ENCODE assay signal across 11 cellular contexts in the genomic region with DNA sequence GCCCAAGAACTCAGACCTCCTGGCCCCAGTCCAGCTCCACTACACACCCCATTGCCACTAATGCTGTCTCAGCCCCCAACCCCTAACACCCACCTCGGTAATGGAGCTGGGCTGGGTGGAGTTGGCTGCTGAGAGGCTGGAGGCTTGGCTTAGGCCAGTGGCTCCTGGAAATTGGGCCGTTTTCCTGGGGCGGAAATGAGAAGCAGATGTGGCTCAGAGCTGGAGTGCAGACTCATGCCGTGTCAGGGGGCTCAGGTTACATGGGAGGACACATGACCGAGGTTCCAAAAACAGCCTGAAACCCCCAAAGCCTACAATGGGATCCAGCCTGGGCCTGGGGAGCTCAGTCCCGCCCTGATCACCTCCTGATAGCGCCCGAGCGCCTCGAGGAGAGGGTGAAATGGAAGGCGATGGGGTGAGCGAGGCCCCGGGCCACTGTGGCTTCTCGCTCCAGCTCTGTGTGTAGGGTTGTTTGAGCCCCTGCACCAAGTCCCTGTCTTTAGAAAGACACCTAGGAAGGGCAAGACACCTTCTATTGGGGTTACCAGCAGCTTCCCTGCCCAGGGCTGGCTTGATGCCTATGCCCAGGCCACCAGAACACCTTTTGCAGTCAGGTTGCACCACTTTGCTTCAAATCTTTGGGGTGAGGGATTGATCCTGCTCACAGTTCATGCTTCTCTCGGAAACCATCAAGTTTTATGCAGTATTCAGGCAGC.
DNase-seq lines count a peak whose midpoint lies in the region; ATAC-seq, FAIRE-seq and TF ChIP-seq lines count a peak whose summit lies in the region.
"Had no signal": no experiment of that assay in that cellular context is flagged by ENCODE, and none has a peak within 500 bp of the region (broad histone marks: within the 10 kb centered on the region; RNA-seq: fewer than 3 reads in every experiment).

No MANE protein-coding gene starts in this region.

- no peaks in the 10 kb centered on the region for H3K27me3 ChIP-seq in CD8-positive, alpha-beta memory T cell (ENCODE audit: insufficient read depth, low read length, poor library complexity, severe bottlenecking)
- H3K27me3 ChIP-seq in SK-N-SH (ENCODE audit: insufficient read depth) (no peaks in the 10 kb centered on the region), gastrocnemius medialis (no peaks in the 10 kb centered on the region)

- no peaks in the 10 kb centered on the region for H3K9me2 ChIP-seq in SK-N-SH

- no peaks in the 10 kb centered on the region for H4K20me1 ChIP-seq in SK-N-SH (ENCODE audit: insufficient read depth)

- H3F3A ChIP-seq in SK-N-SH (replicated peaks; ENCODE audit: insufficient read depth): peaks cover 47% of the 10 kb centered on the region

- TF ChIP-seq EP300 in SK-N-SH (IDR thresholded peaks at IDR 0.05; ENCODE audit: borderline replicate concordance in 1 of 2, low read depth in 1 of 2, low read length in 1 of 2): peak; percentile 47 to 98

- 64% methylated on average over 15 of the region's 15 CpGs for WGBS in SK-N-SH (ENCODE audit: low lambda C conversion rate)

- TF ChIP-seq RAD21 in SK-N-SH (IDR thresholded peaks at IDR 0.05; ENCODE audit: low read length): 0 out of 2 replicates have a peak, but pooled peaks have one; percentile 6

- H3K36me3 ChIP-seq in CD8-positive, alpha-beta memory T cell (ENCODE audit: insufficient read depth, low read length): no peaks in the 10 kb centered on the region
- H3K36me3 ChIP-seq in SK-N-SH (replicated peaks in 1 of 2; ENCODE audit: control insufficient read depth in 1 of 2, insufficient read depth in 2 of 2, low read length in 1 of 2) (no peaks in the 10 kb centered on the region), gastrocnemius medialis (no peaks in the 10 kb centered on the region)

- no peak overlapping the region for H3K4me3 ChIP-seq in CD8-positive, alpha-beta memory T cell (ENCODE audit: low read length)
- H3K4me3 ChIP-seq in SK-N-SH (ENCODE audit: low read depth in 2 of 2, low read length in 1 of 2) (no peak overlapping the region), gastrocnemius medialis (no peak overlapping the region)
- H3K4me3 ChIP-seq: lung had no signal

- intact Hi-C loops in Right ventricle myocardium superior (cut with DNase I): no loop called here
- intact Hi-C loops in gastrocnemius medialis (cut with DNase I; ENCODE audit: low total_unique reads): no loop called here

- H2AFZ ChIP-seq in SK-N-SH (ENCODE audit: low read depth): peak overlapping the region; percentile 71

- H3K9me3 Mint-ChIP-seq in CD8-positive, alpha-beta memory T cell: no peaks in the 10 kb centered on the region
- H3K9me3 Mint-ChIP-seq in T-helper 2 cell treated with Interferon-gamma antibody and Interleukin-4, amounts not matched to agents 5 μg/mL and 100 μg/mL, for 36 hours: no peaks in the 10 kb centered on the region

- H3K79me2 ChIP-seq in SK-N-SH (ENCODE audit: insufficient read depth): no peaks in the 10 kb centered on the region

- peak; percentile 77 for ATAC-seq in Right ventricle myocardium superior (ENCODE audit: poor library complexity)
- peak; percentile 41 to 71 for ATAC-seq in gastrocnemius medialis

- no peak overlapping the region for H3K27ac Mint-ChIP-seq in CD8-positive, alpha-beta memory T cell
- H3K27ac Mint-ChIP-seq in T-helper 2 cell treated with Interferon-gamma antibody and Interleukin-4, amounts not matched to agents 5 μg/mL and 100 μg/mL, for 36 hours: no peak overlapping the region

- H3K4me1 Mint-ChIP-seq in CD8-positive, alpha-beta memory T cell: peaks cover under 1 to 12% (median 9%) of the 10 kb centered on the region in 3 donors
- H3K4me1 Mint-ChIP-seq in T-helper 2 cell treated with Interferon-gamma antibody and Interleukin-4, amounts not matched to agents 5 μg/mL and 100 μg/mL, for 36 hours (ENCODE audit: low read depth): peaks cover 3% of the 10 kb centered on the region

- H3K9ac ChIP-seq in SK-N-SH: peak overlapping the region; percentile 51; the same call in 1 of the 2 replicates

- peak overlapping the region; percentile 62; the same call in 1 of the 2 replicates for H3K4me2 ChIP-seq in SK-N-SH

- FAIRE-seq in GM12891 (lab: Jason Lieb, UNC): no peak

- TF ChIP-seq CTCF in SK-N-SH (IDR thresholded peaks at IDR 0.05) (no peak), gastrocnemius medialis (IDR thresholded peaks at IDR 0.05 in 4 of 5, conservative IDR thresholded peaks at IDR 0.05 in 1 of 5) (no peak)

- in situ Hi-C loops in gastrocnemius medialis (cut with MboI; ENCODE audit: low sequenced_read_pairs in 4 of 4): no loop called here

- peaks cover 0 to 4% (median 0%) of the 10 kb centered on the region in 3 donors for H3K36me3 Mint-ChIP-seq in CD8-positive, alpha-beta memory T cell
- H3K36me3 Mint-ChIP-seq in T-helper 2 cell treated with Interferon-gamma antibody and Interleukin-4, amounts not matched to agents 5 μg/mL and 100 μg/mL, for 36 hours (ENCODE audit: low read depth): no peaks in the 10 kb centered on the region

- no peak overlapping the region for H3K4me3 Mint-ChIP-seq in CD8-positive, alpha-beta memory T cell
- no peak overlapping the region for H3K4me3 Mint-ChIP-seq in T-helper 2 cell treated with Interferon-gamma antibody and Interleukin-4, amounts not matched to agents 5 μg/mL and 100 μg/mL, for 36 hours

- no peak for DNase-seq in CD8-positive, alpha-beta memory T cell
- DNase-seq in SK-N-SH (peak; percentile 80), Right ventricle myocardium superior (peak; percentile 81), gastrocnemius medialis (peak; percentile 58 to 78), GM12891 (ENCODE audit: insufficient read length, low spot score) (no peak), DMS53 (lab: John Stamatoyannopoulos, UW) (no peak)
- no peak for DNase-seq in T-helper 2 cell treated with Interferon-gamma antibody and Interleukin-4, amounts not matched to agents 5 μg/mL and 100 μg/mL, for 36 hours (ENCODE audit: low spot score)
- no peak for DNase-seq in activated CD8-positive, alpha-beta memory T cell treated with anti-CD3 and anti-CD28 coated beads for 24 hours
- DNase-seq: activated CD4-positive, alpha-beta T cell treated with anti-CD3 and anti-CD28 coated beads, Interleukin-2, amount 50 U/mL, for 1 hour; NCI-H2227 treated with DMSO at 0.1 percent for 48 hours had no signal

- CTCF ChIA-PET in CD8-positive, alpha-beta memory T cell (lab: Charles Lee): no interaction called here
- CTCF ChIA-PET in SK-N-SH (lab: Yijun Ruan, JAX): interaction anchor here (0.6 to 13.1 kb wide), 9 partner anchors 21 to 609 kb away, joined by 3 to 299 read pairs (median 5); partner anchors contain the start of gene ZFP36L2

- H3K27ac ChIP-seq in CD8-positive, alpha-beta memory T cell (ENCODE audit: low read depth, low read length): peak overlapping the region; percentile 74
- H3K27ac ChIP-seq in SK-N-SH (ENCODE audit: low read depth in 2 of 2, low read length in 1 of 2): peak overlapping the region; percentile 81 to 95
- peak overlapping the region; percentile 53 to 73 (median 66) for H3K27ac ChIP-seq in gastrocnemius medialis

- POLR2A ChIA-PET in CD8-positive, alpha-beta memory T cell (lab: Charles Lee): no interaction called here
- POLR2A ChIA-PET in SK-N-SH (lab: Yijun Ruan, JAX): interaction anchor here (0.9 kb wide), 1 partner anchor 258 kb away, joined by 4 read pairs; the partner anchor contains the start of gene ZFP36L2

- TF ChIP-seq POLR2A in gastrocnemius medialis (IDR thresholded peaks at IDR 0.05) (no peak), GM12891 (IDR thresholded peaks at IDR 0.05; ENCODE audit: low read depth, low read length) (no peak)

- no peaks in the 10 kb centered on the region for H3K4me1 ChIP-seq in CD8-positive, alpha-beta memory T cell (ENCODE audit: insufficient read depth, low read length)
- peaks cover 33 to 48% of the 10 kb centered on the region in 2 experiments; a peak in 3 of 4 replicates for H3K4me1 ChIP-seq in SK-N-SH (ENCODE audit: control insufficient read depth in 1 of 2, insufficient read depth in 2 of 2, low read depth in 1 of 2, low read length in 1 of 2)
- peaks cover 22 to 39% of the 10 kb centered on the region in 2 donors for H3K4me1 ChIP-seq in gastrocnemius medialis

- H3K9me3 ChIP-seq in CD8-positive, alpha-beta memory T cell (ENCODE audit: low read length): no peaks in the 10 kb centered on the region
- H3K9me3 ChIP-seq in SK-N-SH (no peaks in the 10 kb centered on the region), gastrocnemius medialis (no peaks in the 10 kb centered on the region)

- H3K27me3 Mint-ChIP-seq in CD8-positive, alpha-beta memory T cell: peaks cover 1 to 3% of the 10 kb centered on the region in 2 donors
- no peaks in the 10 kb centered on the region for H3K27me3 Mint-ChIP-seq in T-helper 2 cell treated with Interferon-gamma antibody and Interleukin-4, amounts not matched to agents 5 μg/mL and 100 μg/mL, for 36 hours (ENCODE audit: low read depth)

TF ChIP-seq in SK-N-SH, 30 proteins besides CTCF, POLR2A, EP300 and RAD21 (continues in another document):
- TF ChIP-seq TEAD4 (IDR thresholded peaks at IDR 0.05; ENCODE audit: borderline replicate concordance, insufficient read depth) (0 out of 2 replicates have a peak, but pooled peaks have one; percentile 57), GATA2 (CRISPR knock-in tag; IDR thresholded peaks at IDR 0.05) (no peak), FOXM1 (IDR thresholded peaks at IDR 0.05; ENCODE audit: low read depth) (peak; percentile 73; the same call in 1 of the 2 replicates), MAX (IDR thresholded peaks at IDR 0.05; ENCODE audit: low read depth) (peak; percentile 78), CHD2 (IDR thresholded peaks at IDR 0.05; ENCODE audit: low read length, partially characterized antibody) (no peak), RFX5 (IDR thresholded peaks at IDR 0.05; ENCODE audit: low read length) (no peak), FOSL2 (IDR thresholded peaks at IDR 0.05; ENCODE audit: borderline replicate concordance, low read depth) (peak; percentile 76), ELF1 (IDR thresholded peaks at IDR 0.05) (no peak)

TF ChIP-seq in GM12891, 5 proteins besides CTCF, POLR2A, EP300 and RAD21:
- TF ChIP-seq POLR2AphosphoS5 (IDR thresholded peaks at IDR 0.05; ENCODE audit: low read depth, low read length) (no peak), TAF1 (IDR thresholded peaks at IDR 0.05; ENCODE audit: low read depth, low read length) (no peak)

Comparison
In these comparisons a context has a peak if more than half of its experiments do, and no peak if none do; other contexts are left out.
1. DNase-seq: peak in SK-N-SH (single experiment), Right ventricle myocardium superior (single experiment) and gastrocnemius medialis (2 of 2); none in CD8-positive, alpha-beta memory T cell (0 of 5), T-helper 2 cell treated with Interferon-gamma antibody and Interleukin-4, amounts not matched to agents 5 μg/mL and 100 μg/mL, for 36 hours (single experiment), GM12891 (single experiment), DMS53 (single experiment) and activated CD8-positive, alpha-beta memory T cell treated with anti-CD3 and anti-CD28 coated beads for 24 hours (single experiment).
2. Peak in every context shown above with its lines, with median percentiles within 50 percentile points of each other: H3K27ac ChIP-seq.